ENCODE assay signal across 1 cellular context in genomic region chr15:72231066-72231846, GRCh38.
TF ChIP-seq lines count a peak whose summit lies in the region.

Gene PKM, minus strand, starts transcription at chr15:72231190. Its CDS starts 12,093 bp downstream, at chr15:72219097.

TF ChIP-seq in HepG2, 621 proteins besides CTCF, POLR2A, EP300 and RAD21 (continued from another document and continues in another):
- TF ChIP-seq FUBP1 (CRISPR knock-in tag; IDR thresholded peaks at IDR 0.05; ENCODE audit: borderline replicate concordance) (0 out of 2 replicates have a peak, but pooled peaks have one; percentile 15), ARNT2 (CRISPR knock-in tag; IDR thresholded peaks at IDR 0.05; ENCODE audit: low read depth) (peak; percentile 92), ZNF652 (CRISPR knock-in tag; IDR thresholded peaks at IDR 0.05; ENCODE audit: borderline replicate concordance, low read depth) (no peak; the same call in 1 of the 2 replicates), ZFP36 (IDR thresholded peaks at IDR 0.05; ENCODE audit: borderline replicate concordance, low read depth, low read length, partially characterized antibody) (no peak), RXRB (CRISPR knock-in tag; IDR thresholded peaks at IDR 0.05; ENCODE audit: borderline replicate concordance) (no peak), ZNF713 (CRISPR knock-in tag; IDR thresholded peaks at IDR 0.05) (no peak), ZNF326 (CRISPR knock-in tag; IDR thresholded peaks at IDR 0.05; ENCODE audit: borderline replicate concordance) (no peak), SUZ12 (IDR thresholded peaks at IDR 0.05; ENCODE audit: low read depth, low read length) (no peak), AGO2 (optimal IDR thresholded peaks at IDR 0.05; ENCODE audit: low read depth, low read length) (no peak), ZNF83 (CRISPR knock-in tag; IDR thresholded peaks at IDR 0.05; ENCODE audit: borderline replicate concordance) (no peak), MXD4 (CRISPR knock-in tag; IDR thresholded peaks at IDR 0.05) (peak; percentile 34), SIX4 (CRISPR knock-in tag; IDR thresholded peaks at IDR 0.05) (peak; percentile 24; the same call in 1 of the 2 replicates), TEAD2 (CRISPR knock-in tag; IDR thresholded peaks at IDR 0.05) (no peak), YEATS2 (CRISPR knock-in tag; IDR thresholded peaks at IDR 0.05; ENCODE audit: borderline replicate concordance) (no peak; the same call in 1 of the 2 replicates), CAMTA2 (CRISPR knock-in tag; IDR thresholded peaks at IDR 0.05; ENCODE audit: borderline replicate concordance) (0 out of 2 replicates have a peak, but pooled peaks have one; percentile 58), KLF13 (CRISPR knock-in tag; IDR thresholded peaks at IDR 0.05) (no peak), PAX8 (CRISPR knock-in tag; IDR thresholded peaks at IDR 0.05; ENCODE audit: borderline replicate concordance) (peak; percentile 75; the same call in 1 of the 2 replicates), CREB1 (IDR thresholded peaks at IDR 0.05) (peak; percentile 70), CREB1 (CRISPR knock-in tag; IDR thresholded peaks at IDR 0.05) (peak; percentile 75), ZNF564 (CRISPR knock-in tag; IDR thresholded peaks at IDR 0.05) (peak; percentile 57; the same call in 1 of the 2 replicates), SAFB2 (CRISPR knock-in tag; IDR thresholded peaks at IDR 0.05; ENCODE audit: borderline replicate concordance, low read depth) (peak; percentile 53; the same call in 1 of the 2 replicates), ZNF580 (CRISPR knock-in tag; IDR thresholded peaks at IDR 0.05; ENCODE audit: borderline replicate concordance, low read depth) (peak; percentile 78; the same call in 1 of the 2 replicates), REPIN1 (CRISPR knock-in tag; IDR thresholded peaks at IDR 0.05; ENCODE audit: borderline replicate concordance, low read depth) (peak; percentile 82), MXI1 (IDR thresholded peaks at IDR 0.05; ENCODE audit: borderline replicate concordance, low read depth, low read length) (peak; percentile 82; the same call in 1 of the 3 replicates), YEATS4 (CRISPR knock-in tag; IDR thresholded peaks at IDR 0.05; ENCODE audit: borderline replicate concordance) (peak; percentile 74), KLF6 (CRISPR knock-in tag; IDR thresholded peaks at IDR 0.05) (peak; percentile 91), ZNF75D (CRISPR knock-in tag; IDR thresholded peaks at IDR 0.05; ENCODE audit: borderline replicate concordance) (peak; percentile 78; the same call in 1 of the 2 replicates), ZNF235 (CRISPR knock-in tag; IDR thresholded peaks at IDR 0.05; ENCODE audit: borderline replicate concordance) (peak; percentile 91), AKAP8 (CRISPR knock-in tag; IDR thresholded peaks at IDR 0.05) (peak; percentile 72; the same call in 1 of the 2 replicates), DNMT3B (CRISPR knock-in tag; conservative IDR thresholded peaks at IDR 0.05) (0 out of 2 replicates have a peak, but pooled peaks have one; percentile 44), ZBTB8A (CRISPR knock-in tag; IDR thresholded peaks at IDR 0.05; ENCODE audit: borderline replicate concordance, low read depth) (peak; percentile 55; the same call in 1 of the 2 replicates), ZNF724P (CRISPR knock-in tag; IDR thresholded peaks at IDR 0.05; ENCODE audit: borderline replicate concordance) (peak; percentile 80; the same call in 1 of the 2 replicates), WIZ (CRISPR knock-in tag; IDR thresholded peaks at IDR 0.05) (peak; percentile 87), CBFB (CRISPR knock-in tag; IDR thresholded peaks at IDR 0.05) (peak; percentile 61; the same call in 1 of the 2 replicates), BCL6 (CRISPR knock-in tag; IDR thresholded peaks at IDR 0.05) (0 out of 2 replicates have a peak, but pooled peaks have one; percentile 2), MAFG (CRISPR knock-in tag; IDR thresholded peaks at IDR 0.05) (no peak), ZNF788 (CRISPR knock-in tag; IDR thresholded peaks at IDR 0.05; ENCODE audit: borderline replicate concordance) (peak; percentile 57; the same call in 1 of the 2 replicates), ZNF747 (CRISPR knock-in tag; IDR thresholded peaks at IDR 0.05; ENCODE audit: borderline replicate concordance) (peak; percentile 68; the same call in 1 of the 2 replicates), KDM4B (CRISPR knock-in tag; IDR thresholded peaks at IDR 0.05) (0 out of 2 replicates have a peak, but pooled peaks have one; percentile 33), SOX5 (CRISPR knock-in tag; IDR thresholded peaks at IDR 0.05; ENCODE audit: borderline replicate concordance) (peak; percentile 49; the same call in 1 of the 2 replicates), ZNF33A (CRISPR knock-in tag; IDR thresholded peaks at IDR 0.05; ENCODE audit: borderline replicate concordance) (no peak), ZSCAN25 (CRISPR knock-in tag; IDR thresholded peaks at IDR 0.05) (peak; percentile 49; the same call in 1 of the 2 replicates), BRCA1 (CRISPR knock-in tag; IDR thresholded peaks at IDR 0.05) (peak; percentile 26; the same call in 1 of the 2 replicates), TFAP4 (IDR thresholded peaks at IDR 0.05; ENCODE audit: borderline replicate concordance, low read depth) (peak; percentile 76)
- TF ChIP-seq, protein P1, sequence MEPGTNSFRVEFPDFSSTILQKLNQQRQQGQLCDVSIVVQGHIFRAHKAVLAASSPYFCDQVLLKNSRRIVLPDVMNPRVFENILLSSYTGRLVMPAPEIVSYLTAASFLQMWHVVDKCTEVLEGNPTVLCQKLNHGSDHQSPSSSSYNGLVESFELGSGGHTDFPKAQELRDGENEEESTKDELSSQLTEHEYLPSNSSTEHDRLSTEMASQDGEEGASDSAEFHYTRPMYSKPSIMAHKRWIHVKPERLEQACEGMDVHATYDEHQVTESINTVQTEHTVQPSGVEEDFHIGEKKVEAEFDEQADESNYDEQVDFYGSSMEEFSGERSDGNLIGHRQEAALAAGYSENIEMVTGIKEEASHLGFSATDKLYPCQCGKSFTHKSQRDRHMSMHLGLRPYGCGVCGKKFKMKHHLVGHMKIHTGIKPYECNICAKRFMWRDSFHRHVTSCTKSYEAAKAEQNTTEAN (CRISPR knock-in tag; conservative IDR thresholded peaks at IDR 0.05), result no peak
- TF ChIP-seq, protein P2, sequence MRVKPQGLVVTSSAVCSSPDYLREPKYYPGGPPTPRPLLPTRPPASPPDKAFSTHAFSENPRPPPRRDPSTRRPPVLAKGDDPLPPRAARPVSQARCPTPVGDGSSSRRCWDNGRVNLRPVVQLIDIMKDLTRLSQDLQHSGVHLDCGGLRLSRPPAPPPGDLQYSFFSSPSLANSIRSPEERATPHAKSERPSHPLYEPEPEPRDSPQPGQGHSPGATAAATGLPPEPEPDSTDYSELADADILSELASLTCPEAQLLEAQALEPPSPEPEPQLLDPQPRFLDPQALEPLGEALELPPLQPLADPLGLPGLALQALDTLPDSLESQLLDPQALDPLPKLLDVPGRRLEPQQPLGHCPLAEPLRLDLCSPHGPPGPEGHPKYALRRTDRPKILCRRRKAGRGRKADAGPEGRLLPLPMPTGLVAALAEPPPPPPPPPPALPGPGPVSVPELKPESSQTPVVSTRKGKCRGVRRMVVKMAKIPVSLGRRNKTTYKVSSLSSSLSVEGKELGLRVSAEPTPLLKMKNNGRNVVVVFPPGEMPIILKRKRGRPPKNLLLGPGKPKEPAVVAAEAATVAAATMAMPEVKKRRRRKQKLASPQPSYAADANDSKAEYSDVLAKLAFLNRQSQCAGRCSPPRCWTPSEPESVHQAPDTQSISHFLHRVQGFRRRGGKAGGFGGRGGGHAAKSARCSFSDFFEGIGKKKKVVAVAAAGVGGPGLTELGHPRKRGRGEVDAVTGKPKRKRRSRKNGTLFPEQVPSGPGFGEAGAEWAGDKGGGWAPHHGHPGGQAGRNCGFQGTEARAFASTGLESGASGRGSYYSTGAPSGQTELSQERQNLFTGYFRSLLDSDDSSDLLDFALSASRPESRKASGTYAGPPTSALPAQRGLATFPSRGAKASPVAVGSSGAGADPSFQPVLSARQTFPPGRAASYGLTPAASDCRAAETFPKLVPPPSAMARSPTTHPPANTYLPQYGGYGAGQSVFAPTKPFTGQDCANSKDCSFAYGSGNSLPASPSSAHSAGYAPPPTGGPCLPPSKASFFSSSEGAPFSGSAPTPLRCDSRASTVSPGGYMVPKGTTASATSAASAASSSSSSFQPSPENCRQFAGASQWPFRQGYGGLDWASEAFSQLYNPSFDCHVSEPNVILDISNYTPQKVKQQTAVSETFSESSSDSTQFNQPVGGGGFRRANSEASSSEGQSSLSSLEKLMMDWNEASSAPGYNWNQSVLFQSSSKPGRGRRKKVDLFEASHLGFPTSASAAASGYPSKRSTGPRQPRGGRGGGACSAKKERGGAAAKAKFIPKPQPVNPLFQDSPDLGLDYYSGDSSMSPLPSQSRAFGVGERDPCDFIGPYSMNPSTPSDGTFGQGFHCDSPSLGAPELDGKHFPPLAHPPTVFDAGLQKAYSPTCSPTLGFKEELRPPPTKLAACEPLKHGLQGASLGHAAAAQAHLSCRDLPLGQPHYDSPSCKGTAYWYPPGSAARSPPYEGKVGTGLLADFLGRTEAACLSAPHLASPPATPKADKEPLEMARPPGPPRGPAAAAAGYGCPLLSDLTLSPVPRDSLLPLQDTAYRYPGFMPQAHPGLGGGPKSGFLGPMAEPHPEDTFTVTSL (CRISPR knock-in tag; IDR thresholded peaks at IDR 0.05; ENCODE audit: borderline replicate concordance), result no peak
- TF ChIP-seq, protein P3, sequence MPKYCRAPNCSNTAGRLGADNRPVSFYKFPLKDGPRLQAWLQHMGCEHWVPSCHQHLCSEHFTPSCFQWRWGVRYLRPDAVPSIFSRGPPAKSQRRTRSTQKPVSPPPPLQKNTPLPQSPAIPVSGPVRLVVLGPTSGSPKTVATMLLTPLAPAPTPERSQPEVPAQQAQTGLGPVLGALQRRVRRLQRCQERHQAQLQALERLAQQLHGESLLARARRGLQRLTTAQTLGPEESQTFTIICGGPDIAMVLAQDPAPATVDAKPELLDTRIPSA (CRISPR knock-in tag; IDR thresholded peaks at IDR 0.05; ENCODE audit: borderline replicate concordance), result peak; percentile 59; the same call in 1 of the 2 replicates
- TF ChIP-seq, protein P4, sequence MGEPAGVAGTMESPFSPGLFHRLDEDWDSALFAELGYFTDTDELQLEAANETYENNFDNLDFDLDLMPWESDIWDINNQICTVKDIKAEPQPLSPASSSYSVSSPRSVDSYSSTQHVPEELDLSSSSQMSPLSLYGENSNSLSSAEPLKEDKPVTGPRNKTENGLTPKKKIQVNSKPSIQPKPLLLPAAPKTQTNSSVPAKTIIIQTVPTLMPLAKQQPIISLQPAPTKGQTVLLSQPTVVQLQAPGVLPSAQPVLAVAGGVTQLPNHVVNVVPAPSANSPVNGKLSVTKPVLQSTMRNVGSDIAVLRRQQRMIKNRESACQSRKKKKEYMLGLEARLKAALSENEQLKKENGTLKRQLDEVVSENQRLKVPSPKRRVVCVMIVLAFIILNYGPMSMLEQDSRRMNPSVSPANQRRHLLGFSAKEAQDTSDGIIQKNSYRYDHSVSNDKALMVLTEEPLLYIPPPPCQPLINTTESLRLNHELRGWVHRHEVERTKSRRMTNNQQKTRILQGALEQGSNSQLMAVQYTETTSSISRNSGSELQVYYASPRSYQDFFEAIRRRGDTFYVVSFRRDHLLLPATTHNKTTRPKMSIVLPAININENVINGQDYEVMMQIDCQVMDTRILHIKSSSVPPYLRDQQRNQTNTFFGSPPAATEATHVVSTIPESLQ (CRISPR knock-in tag; conservative IDR thresholded peaks at IDR 0.05), result peak; percentile 28; the same call in 1 of the 2 replicates
- TF ChIP-seq, protein P5, sequence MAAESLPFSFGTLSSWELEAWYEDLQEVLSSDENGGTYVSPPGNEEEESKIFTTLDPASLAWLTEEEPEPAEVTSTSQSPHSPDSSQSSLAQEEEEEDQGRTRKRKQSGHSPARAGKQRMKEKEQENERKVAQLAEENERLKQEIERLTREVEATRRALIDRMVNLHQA (CRISPR knock-in tag; IDR thresholded peaks at IDR 0.05), result no peak
- TF ChIP-seq, protein P6, sequence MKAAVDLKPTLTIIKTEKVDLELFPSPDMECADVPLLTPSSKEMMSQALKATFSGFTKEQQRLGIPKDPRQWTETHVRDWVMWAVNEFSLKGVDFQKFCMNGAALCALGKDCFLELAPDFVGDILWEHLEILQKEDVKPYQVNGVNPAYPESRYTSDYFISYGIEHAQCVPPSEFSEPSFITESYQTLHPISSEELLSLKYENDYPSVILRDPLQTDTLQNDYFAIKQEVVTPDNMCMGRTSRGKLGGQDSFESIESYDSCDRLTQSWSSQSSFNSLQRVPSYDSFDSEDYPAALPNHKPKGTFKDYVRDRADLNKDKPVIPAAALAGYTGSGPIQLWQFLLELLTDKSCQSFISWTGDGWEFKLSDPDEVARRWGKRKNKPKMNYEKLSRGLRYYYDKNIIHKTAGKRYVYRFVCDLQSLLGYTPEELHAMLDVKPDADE (CRISPR knock-in tag; IDR thresholded peaks at IDR 0.05), result no peak
